1 cellular context compared by ENCODE assay signal in the genomic region with DNA sequence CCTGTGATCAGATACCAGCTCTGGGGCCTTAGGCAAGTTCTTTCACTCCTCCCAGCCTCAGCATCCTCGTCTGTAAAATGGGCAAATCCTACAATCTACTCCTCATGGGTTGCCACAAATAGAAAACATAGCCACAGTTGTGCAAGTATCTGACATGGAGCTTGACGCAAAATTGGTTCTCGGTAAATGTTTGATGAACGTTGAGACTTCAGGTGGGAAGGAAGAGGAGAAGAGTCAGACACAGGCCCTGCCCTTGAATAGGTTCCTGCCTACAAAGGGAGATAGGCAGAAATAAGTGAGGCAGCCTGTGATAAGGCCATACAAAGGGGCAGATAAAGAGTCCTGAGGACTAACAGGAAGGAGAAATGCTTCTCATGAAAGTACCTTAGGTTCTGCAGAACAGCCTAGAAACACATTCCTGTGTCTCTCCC.
TF ChIP-seq lines count a peak whose summit lies in the region.

No MANE protein-coding gene starts in this region.

TF ChIP-seq in K562, 482 proteins besides CTCF, POLR2A, EP300 and RAD21 (continued from another document and continues in another):
- TF ChIP-seq, protein P1, sequence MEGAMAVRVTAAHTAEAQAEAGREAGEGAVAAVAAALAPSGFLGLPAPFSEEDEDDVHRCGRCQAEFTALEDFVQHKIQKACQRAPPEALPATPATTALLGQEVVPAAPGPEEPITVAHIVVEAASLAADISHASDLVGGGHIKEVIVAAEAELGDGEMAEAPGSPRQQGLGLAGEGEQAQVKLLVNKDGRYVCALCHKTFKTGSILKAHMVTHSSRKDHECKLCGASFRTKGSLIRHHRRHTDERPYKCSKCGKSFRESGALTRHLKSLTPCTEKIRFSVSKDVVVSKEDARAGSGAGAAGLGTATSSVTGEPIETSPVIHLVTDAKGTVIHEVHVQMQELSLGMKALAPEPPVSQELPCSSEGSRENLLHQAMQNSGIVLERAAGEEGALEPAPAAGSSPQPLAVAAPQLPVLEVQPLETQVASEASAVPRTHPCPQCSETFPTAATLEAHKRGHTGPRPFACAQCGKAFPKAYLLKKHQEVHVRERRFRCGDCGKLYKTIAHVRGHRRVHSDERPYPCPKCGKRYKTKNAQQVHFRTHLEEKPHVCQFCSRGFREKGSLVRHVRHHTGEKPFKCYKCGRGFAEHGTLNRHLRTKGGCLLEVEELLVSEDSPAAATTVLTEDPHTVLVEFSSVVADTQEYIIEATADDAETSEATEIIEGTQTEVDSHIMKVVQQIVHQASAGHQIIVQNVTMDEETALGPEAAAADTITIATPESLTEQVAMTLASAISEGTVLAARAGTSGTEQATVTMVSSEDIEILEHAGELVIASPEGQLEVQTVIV (CRISPR knock-in tag; IDR thresholded peaks at IDR 0.05; ENCODE audit: borderline replicate concordance), result no peak
- no peak for TF ChIP-seq TGIF2 (CRISPR knock-in tag; IDR thresholded peaks at IDR 0.05)
- TF ChIP-seq, protein P2, sequence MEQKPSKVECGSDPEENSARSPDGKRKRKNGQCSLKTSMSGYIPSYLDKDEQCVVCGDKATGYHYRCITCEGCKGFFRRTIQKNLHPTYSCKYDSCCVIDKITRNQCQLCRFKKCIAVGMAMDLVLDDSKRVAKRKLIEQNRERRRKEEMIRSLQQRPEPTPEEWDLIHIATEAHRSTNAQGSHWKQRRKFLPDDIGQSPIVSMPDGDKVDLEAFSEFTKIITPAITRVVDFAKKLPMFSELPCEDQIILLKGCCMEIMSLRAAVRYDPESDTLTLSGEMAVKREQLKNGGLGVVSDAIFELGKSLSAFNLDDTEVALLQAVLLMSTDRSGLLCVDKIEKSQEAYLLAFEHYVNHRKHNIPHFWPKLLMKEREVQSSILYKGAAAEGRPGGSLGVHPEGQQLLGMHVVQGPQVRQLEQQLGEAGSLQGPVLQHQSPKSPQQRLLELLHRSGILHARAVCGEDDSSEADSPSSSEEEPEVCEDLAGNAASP (IDR thresholded peaks at IDR 0.05), result no peak
- TF ChIP-seq HMG20A (CRISPR knock-in tag; conservative IDR thresholded peaks at IDR 0.05), result no peak
- TF ChIP-seq MLX (CRISPR knock-in tag; conservative IDR thresholded peaks at IDR 0.05), result no peak
- TF ChIP-seq EWSR1 (IDR thresholded peaks at IDR 0.05; ENCODE audit: borderline replicate concordance, low read depth, partially characterized antibody), result no peak
- no peak for TF ChIP-seq ZNF75A (CRISPR knock-in tag; IDR thresholded peaks at IDR 0.05)
- TF ChIP-seq KLF6 (CRISPR knock-in tag; IDR thresholded peaks at IDR 0.05; ENCODE audit: borderline replicate concordance), result no peak
- no peak for TF ChIP-seq ZNF24 (IDR thresholded peaks at IDR 0.05)
- TF ChIP-seq NUFIP1 (IDR thresholded peaks at IDR 0.05; ENCODE audit: partially characterized antibody), result no peak
- TF ChIP-seq C11orf30 (IDR thresholded peaks at IDR 0.05; ENCODE audit: low read depth), result no peak
- TF ChIP-seq WHSC1 (IDR thresholded peaks at IDR 0.05; ENCODE audit: low read length), result no peak
- TF ChIP-seq MBD1 (CRISPR knock-in tag; IDR thresholded peaks at IDR 0.05), result no peak
- no peak for TF ChIP-seq POU5F1 (IDR thresholded peaks at IDR 0.05; ENCODE audit: borderline replicate concordance, low read depth, low read length, partially characterized antibody)
- no peak for TF ChIP-seq ZNF586 (CRISPR knock-in tag; conservative IDR thresholded peaks at IDR 0.05)
- no peak for TF ChIP-seq HNRNPUL1 (IDR thresholded peaks at IDR 0.05; ENCODE audit: low read length)
- no peak for TF ChIP-seq ETV1 (tag; conservative IDR thresholded peaks at IDR 0.05; ENCODE audit: low read depth)
- no peak for TF ChIP-seq STAT5B (CRISPR knock-in tag; IDR thresholded peaks at IDR 0.05)
- TF ChIP-seq, protein P3, sequence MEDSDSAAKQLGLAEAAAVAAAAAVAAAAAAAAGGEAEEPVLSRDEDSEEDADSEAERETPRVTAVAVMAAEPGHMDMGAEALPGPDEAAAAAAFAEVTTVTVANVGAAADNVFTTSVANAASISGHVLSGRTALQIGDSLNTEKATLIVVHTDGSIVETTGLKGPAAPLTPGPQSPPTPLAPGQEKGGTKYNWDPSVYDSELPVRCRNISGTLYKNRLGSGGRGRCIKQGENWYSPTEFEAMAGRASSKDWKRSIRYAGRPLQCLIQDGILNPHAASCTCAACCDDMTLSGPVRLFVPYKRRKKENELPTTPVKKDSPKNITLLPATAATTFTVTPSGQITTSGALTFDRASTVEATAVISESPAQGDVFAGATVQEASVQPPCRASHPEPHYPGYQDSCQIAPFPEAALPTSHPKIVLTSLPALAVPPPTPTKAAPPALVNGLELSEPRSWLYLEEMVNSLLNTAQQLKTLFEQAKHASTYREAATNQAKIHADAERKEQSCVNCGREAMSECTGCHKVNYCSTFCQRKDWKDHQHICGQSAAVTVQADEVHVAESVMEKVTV (CRISPR knock-in tag; IDR thresholded peaks at IDR 0.05), result no peak
- TF ChIP-seq ZNF316 (IDR thresholded peaks at IDR 0.05), result no peak
- no peak for TF ChIP-seq PHB2 (IDR thresholded peaks at IDR 0.05; ENCODE audit: low read depth)
- 0 out of 2 replicates have a peak, but pooled peaks have one; percentile 39 for TF ChIP-seq MECOM (CRISPR knock-in tag; IDR thresholded peaks at IDR 0.05)
- no peak for TF ChIP-seq BCL6 (CRISPR knock-in tag; IDR thresholded peaks at IDR 0.05)
- TF ChIP-seq SMAD4 (CRISPR knock-in tag; conservative IDR thresholded peaks at IDR 0.05), result peak; percentile 37
- no peak for TF ChIP-seq KHSRP (IDR thresholded peaks at IDR 0.05)
- TF ChIP-seq SP2 (IDR thresholded peaks at IDR 0.05; ENCODE audit: extremely low read depth, low read depth, low read length, poor library complexity, severe bottlenecking), result no peak
- TF ChIP-seq, protein P4, sequence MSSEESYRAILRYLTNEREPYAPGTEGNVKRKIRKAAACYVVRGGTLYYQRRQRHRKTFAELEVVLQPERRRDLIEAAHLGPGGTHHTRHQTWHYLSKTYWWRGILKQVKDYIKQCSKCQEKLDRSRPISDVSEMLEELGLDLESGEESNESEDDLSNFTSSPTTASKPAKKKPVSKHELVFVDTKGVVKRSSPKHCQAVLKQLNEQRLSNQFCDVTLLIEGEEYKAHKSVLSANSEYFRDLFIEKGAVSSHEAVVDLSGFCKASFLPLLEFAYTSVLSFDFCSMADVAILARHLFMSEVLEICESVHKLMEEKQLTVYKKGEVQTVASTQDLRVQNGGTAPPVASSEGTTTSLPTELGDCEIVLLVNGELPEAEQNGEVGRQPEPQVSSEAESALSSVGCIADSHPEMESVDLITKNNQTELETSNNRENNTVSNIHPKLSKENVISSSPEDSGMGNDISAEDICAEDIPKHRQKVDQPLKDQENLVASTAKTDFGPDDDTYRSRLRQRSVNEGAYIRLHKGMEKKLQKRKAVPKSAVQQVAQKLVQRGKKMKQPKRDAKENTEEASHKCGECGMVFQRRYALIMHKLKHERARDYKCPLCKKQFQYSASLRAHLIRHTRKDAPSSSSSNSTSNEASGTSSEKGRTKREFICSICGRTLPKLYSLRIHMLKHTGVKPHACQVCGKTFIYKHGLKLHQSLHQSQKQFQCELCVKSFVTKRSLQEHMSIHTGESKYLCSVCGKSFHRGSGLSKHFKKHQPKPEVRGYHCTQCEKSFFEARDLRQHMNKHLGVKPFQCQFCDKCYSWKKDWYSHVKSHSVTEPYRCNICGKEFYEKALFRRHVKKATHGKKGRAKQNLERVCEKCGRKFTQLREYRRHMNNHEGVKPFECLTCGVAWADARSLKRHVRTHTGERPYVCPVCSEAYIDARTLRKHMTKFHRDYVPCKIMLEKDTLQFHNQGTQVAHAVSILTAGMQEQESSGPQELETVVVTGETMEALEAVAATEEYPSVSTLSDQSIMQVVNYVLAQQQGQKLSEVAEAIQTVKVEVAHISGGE (CRISPR knock-in tag; IDR thresholded peaks at IDR 0.05), result no peak
- TF ChIP-seq BDP1 (IDR thresholded peaks at IDR 0.05; ENCODE audit: insufficient read depth, insufficient read length), result no peak
- TF ChIP-seq HDAC1 (IDR thresholded peaks at IDR 0.05), result peak in 1 of 2 experiments; percentile 60; a peak in 1 of 4 replicates
- TF ChIP-seq CBFA2T2 (conservative IDR thresholded peaks at IDR 0.05), result peak; percentile 85
- TF ChIP-seq CEBPG (CRISPR knock-in tag; IDR thresholded peaks at IDR 0.05), result peak; percentile 15; the same call in 1 of the 2 replicates
- no peak for TF ChIP-seq CEBPG (tag; conservative IDR thresholded peaks at IDR 0.05 in 1 of 2, IDR thresholded peaks at IDR 0.05 in 1 of 2)
- peak; percentile 79 for TF ChIP-seq TEAD4 (IDR thresholded peaks at IDR 0.05; ENCODE audit: low read length)
- no peak for TF ChIP-seq TEAD4 (CRISPR knock-in tag; IDR thresholded peaks at IDR 0.05; ENCODE audit: borderline replicate concordance)
- TF ChIP-seq CHD4 (IDR thresholded peaks at IDR 0.05; ENCODE audit: insufficient read depth, insufficient replicate concordance, low read depth, low read length, poor library complexity, severe bottlenecking), result peak; percentile 38
- TF ChIP-seq, protein P5, sequence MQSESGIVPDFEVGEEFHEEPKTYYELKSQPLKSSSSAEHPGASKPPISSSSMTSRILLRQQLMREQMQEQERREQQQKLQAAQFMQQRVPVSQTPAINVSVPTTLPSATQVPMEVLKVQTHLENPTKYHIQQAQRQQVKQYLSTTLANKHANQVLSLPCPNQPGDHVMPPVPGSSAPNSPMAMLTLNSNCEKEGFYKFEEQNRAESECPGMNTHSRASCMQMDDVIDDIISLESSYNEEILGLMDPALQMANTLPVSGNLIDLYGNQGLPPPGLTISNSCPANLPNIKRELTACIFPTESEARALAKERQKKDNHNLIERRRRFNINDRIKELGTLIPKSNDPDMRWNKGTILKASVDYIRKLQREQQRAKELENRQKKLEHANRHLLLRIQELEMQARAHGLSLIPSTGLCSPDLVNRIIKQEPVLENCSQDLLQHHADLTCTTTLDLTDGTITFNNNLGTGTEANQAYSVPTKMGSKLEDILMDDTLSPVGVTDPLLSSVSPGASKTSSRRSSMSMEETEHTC (IDR thresholded peaks at IDR 0.05), result no peak
- TF ChIP-seq THRAP3 (IDR thresholded peaks at IDR 0.05; ENCODE audit: borderline replicate concordance), result no peak
- peak; percentile 98 for TF ChIP-seq RBM25 (IDR thresholded peaks at IDR 0.05; ENCODE audit: low read depth, low read length, severe bottlenecking)
- TF ChIP-seq HDAC8 (tag; IDR thresholded peaks at IDR 0.05), result no peak
- TF ChIP-seq DMBX1 (CRISPR knock-in tag; IDR thresholded peaks at IDR 0.05; ENCODE audit: borderline replicate concordance), result peak; percentile 58; the same call in 1 of the 2 replicates
- TF ChIP-seq DNMT1 (IDR thresholded peaks at IDR 0.05), result no peak
- TF ChIP-seq, protein P6, sequence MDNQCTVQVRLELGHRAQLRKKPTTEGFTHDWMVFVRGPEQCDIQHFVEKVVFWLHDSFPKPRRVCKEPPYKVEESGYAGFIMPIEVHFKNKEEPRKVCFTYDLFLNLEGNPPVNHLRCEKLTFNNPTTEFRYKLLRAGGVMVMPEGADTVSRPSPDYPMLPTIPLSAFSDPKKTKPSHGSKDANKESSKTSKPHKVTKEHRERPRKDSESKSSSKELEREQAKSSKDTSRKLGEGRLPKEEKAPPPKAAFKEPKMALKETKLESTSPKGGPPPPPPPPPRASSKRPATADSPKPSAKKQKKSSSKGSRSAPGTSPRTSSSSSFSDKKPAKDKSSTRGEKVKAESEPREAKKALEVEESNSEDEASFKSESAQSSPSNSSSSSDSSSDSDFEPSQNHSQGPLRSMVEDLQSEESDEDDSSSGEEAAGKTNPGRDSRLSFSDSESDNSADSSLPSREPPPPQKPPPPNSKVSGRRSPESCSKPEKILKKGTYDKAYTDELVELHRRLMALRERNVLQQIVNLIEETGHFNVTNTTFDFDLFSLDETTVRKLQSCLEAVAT (IDR thresholded peaks at IDR 0.05), result no peak
- TF ChIP-seq CREBBP (IDR thresholded peaks at IDR 0.05; ENCODE audit: low read depth, low read length), result no peak
- no peak for TF ChIP-seq PHF21A (IDR thresholded peaks at IDR 0.05; ENCODE audit: borderline replicate concordance, low read depth)
- TF ChIP-seq SAFB2 (IDR thresholded peaks at IDR 0.05; ENCODE audit: borderline replicate concordance, low read depth, low read length, severe bottlenecking), result no peak
- TF ChIP-seq, protein P7, sequence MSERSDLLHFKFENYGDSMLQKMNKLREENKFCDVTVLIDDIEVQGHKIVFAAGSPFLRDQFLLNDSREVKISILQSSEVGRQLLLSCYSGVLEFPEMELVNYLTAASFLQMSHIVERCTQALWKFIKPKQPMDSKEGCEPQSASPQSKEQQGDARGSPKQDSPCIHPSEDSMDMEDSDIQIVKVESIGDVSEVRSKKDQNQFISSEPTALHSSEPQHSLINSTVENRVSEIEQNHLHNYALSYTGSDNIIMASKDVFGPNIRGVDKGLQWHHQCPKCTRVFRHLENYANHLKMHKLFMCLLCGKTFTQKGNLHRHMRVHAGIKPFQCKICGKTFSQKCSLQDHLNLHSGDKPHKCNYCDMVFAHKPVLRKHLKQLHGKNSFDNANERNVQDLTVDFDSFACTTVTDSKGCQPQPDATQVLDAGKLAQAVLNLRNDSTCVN (CRISPR knock-in tag; IDR thresholded peaks at IDR 0.05), result no peak
- no peak for TF ChIP-seq ILF3 (IDR thresholded peaks at IDR 0.05; ENCODE audit: borderline replicate concordance)
- TF ChIP-seq HDGF (IDR thresholded peaks at IDR 0.05), result no peak; the same call in 1 of the 2 replicates
- no peak for TF ChIP-seq HEY1 (CRISPR knock-in tag; IDR thresholded peaks at IDR 0.05; ENCODE audit: borderline replicate concordance)
- no peak for TF ChIP-seq FOXP1 (CRISPR knock-in tag; IDR thresholded peaks at IDR 0.05)
- TF ChIP-seq CBX5 (IDR thresholded peaks at IDR 0.05; ENCODE audit: borderline replicate concordance, low read depth), result no peak
